8 cellular contexts compared by ENCODE assay signal in genomic region chr19:47158879-47159509, GRCh38. TPM values are rescaled to one million over a fixed set of nuclear protein-coding genes. Genes with fewer than 3 reads are reported as not detected.
DNase-seq lines count a peak whose midpoint lies in the region; ATAC-seq and TF ChIP-seq lines count a peak whose summit lies in the region.

No MANE protein-coding gene starts in this region.

- CTCF ChIA-PET in activated CD8-positive, alpha-beta memory T cell treated with anti-CD3 and anti-CD28 coated beads, Interleukin-2, amount 10 ng/mL, durations not matched to agents 7 days and 5 days (lab: Charles Lee): interaction anchor here (0.6 to 4.8 kb wide), 11 partner anchors 9 to 190 kb away, joined by 3 to 32 read pairs (median 10); no protein-coding TSS in a partner anchor

- H3K9me3 Mint-ChIP-seq in activated CD8-positive, alpha-beta memory T cell treated with anti-CD3 and anti-CD28 coated beads, Interleukin-2, amount 10 ng/mL, durations not matched to agents 7 days and 5 days (ENCODE audit: low read depth): no peaks in the 10 kb centered on the region

- H3K27ac ChIP-seq in angular gyrus (ENCODE audit: low read depth, low read length): peak overlapping the region; percentile 70
- H3K27ac ChIP-seq in thyroid gland: peak overlapping the region; percentile 89 to 93 (median 92)

- no peak overlapping the region for H3K4me3 Mint-ChIP-seq in activated CD8-positive, alpha-beta memory T cell treated with anti-CD3 and anti-CD28 coated beads, Interleukin-2, amount 10 ng/mL, durations not matched to agents 7 days and 5 days

- no peaks in the 10 kb centered on the region for H3K27me3 ChIP-seq in thyroid gland

- ATAC-seq in activated CD8-positive, alpha-beta memory T cell treated with anti-CD3 and anti-CD28 coated beads, Interleukin-2, amount 10 ng/mL, durations not matched to agents 7 days and 5 days: peak; percentile 52

- H3K4me1 Mint-ChIP-seq in activated CD8-positive, alpha-beta memory T cell treated with anti-CD3 and anti-CD28 coated beads, Interleukin-2, amount 10 ng/mL, durations not matched to agents 7 days and 5 days: peaks cover 44% of the 10 kb centered on the region

- TF ChIP-seq CTCF in thyroid gland (IDR thresholded peaks at IDR 0.05): no peak

- peak overlapping the region; percentile 73 for H3K27ac Mint-ChIP-seq in activated CD8-positive, alpha-beta memory T cell treated with anti-CD3 and anti-CD28 coated beads, Interleukin-2, amount 10 ng/mL, durations not matched to agents 7 days and 5 days

- H3K4me3 ChIP-seq in thyroid gland (replicated peaks in 1 of 3): no peak overlapping the region

- no peak for DNase-seq in activated CD8-positive, alpha-beta memory T cell treated with anti-CD3 and anti-CD28 coated beads, Interleukin-2, amount 10 ng/mL, durations not matched to agents 7 days and 5 days
- DNase-seq in activated CD8-positive, alpha-beta memory T cell treated with anti-CD3 and anti-CD28 coated beads for 24 hours: no peak
- DNase-seq in mesenteric fat pad (ENCODE audit: low spot score): peak; percentile 0
- no peak for DNase-seq in thyroid gland
- no peak for DNase-seq in HT-29 (ENCODE audit: low spot score)
- no peak for DNase-seq in NCI-H1694 (lab: John Stamatoyannopoulos, UW)
- DNase-seq in NK-92 (lab: John Stamatoyannopoulos, UW; ENCODE audit: unreplicated experiment): no peak

- H3K36me3 Mint-ChIP-seq in activated CD8-positive, alpha-beta memory T cell treated with anti-CD3 and anti-CD28 coated beads, Interleukin-2, amount 10 ng/mL, durations not matched to agents 7 days and 5 days: peaks cover 49% of the 10 kb centered on the region

- peaks cover 23 to 35% of the 10 kb centered on the region in 2 donors for H3K4me1 ChIP-seq in thyroid gland

- WGBS in thyroid gland, 2 donors: 86% methylated on average over 7 of the region's 7 CpGs

- H3K9me3 ChIP-seq in thyroid gland: no peaks in the 10 kb centered on the region

- TF ChIP-seq POLR2A in thyroid gland (IDR thresholded peaks at IDR 0.05): no peak

- H3K27me3 Mint-ChIP-seq in activated CD8-positive, alpha-beta memory T cell treated with anti-CD3 and anti-CD28 coated beads, Interleukin-2, amount 10 ng/mL, durations not matched to agents 7 days and 5 days: no peaks in the 10 kb centered on the region

- H3K36me3 ChIP-seq in thyroid gland: peaks cover 0 to 5% of the 10 kb centered on the region in 2 donors

- intact Hi-C loops in thyroid gland (cut with DNase I): no loop called here

RNA-seq across cellular contexts. Expression of gene SAE1, which starts 28.4 kb away (rescaled TPM):
- total RNA-seq in activated CD8-positive, alpha-beta memory T cell treated with anti-CD3 and anti-CD28 coated beads, Interleukin-2, amount 10 ng/mL, durations not matched to agents 7 days and 5 days: 100 to 1,000 TPM; 153 to 171 TPM
- total RNA-seq in mesenteric fat pad: 59.3 TPM
- total RNA-seq in thyroid gland: 100 to 1,000 TPM in 3 of 4 donors, 10 to 100 TPM in 1; 79.5 to 119 (median 103) TPM
- total RNA-seq in HT-29 (2014; rRNA removed; shearing (Covaris generic)): 220 and 231 TPM in 2 replicates

RNA-seq across cellular contexts. Expression of gene ZC3H4, which starts 45.4 kb away (rescaled TPM):
- total RNA-seq in activated CD8-positive, alpha-beta memory T cell treated with anti-CD3 and anti-CD28 coated beads, Interleukin-2, amount 10 ng/mL, durations not matched to agents 7 days and 5 days: 100 to 1,000 TPM in 1 of 2 experiments, 10 to 100 TPM in 1; 98.9 to 114 TPM
- total RNA-seq in mesenteric fat pad: 30.2 TPM
- total RNA-seq in thyroid gland: 10 to 100 TPM; 19.1 to 36.7 (median 31.3) TPM
- 27.5 and 36.7 TPM in 2 replicates for total RNA-seq in HT-29 (2014; rRNA removed; shearing (Covaris generic))
